ENCODE assay signal across 19 cellular contexts in the genomic region with DNA sequence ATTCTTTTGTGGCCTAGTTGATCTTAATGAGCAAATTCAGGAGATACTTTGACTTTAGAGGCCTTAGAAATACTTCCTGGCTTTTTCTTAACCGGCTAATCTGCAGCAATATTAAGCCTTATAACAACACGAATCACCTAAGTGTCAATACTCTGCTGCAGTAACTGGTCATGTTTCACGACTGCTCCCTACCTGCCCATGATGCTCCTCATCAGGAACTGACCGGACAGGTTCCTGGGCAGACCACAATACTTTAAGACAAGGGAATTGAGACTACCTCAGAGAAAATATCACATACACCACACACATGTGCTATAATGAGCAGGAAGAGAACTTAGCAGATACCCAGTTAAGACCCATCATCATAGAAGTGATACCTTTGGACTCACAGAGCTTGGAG.
DNase-seq lines count a peak whose midpoint lies in the region; ATAC-seq, FAIRE-seq and TF ChIP-seq lines count a peak whose summit lies in the region.
"Had no signal": no experiment of that assay in that cellular context is flagged by ENCODE, and none has a peak within 500 bp of the region (broad histone marks: within the 10 kb centered on the region; RNA-seq: fewer than 3 reads in every experiment).

No MANE protein-coding gene starts in this region.

- H3F3A ChIP-seq in PC-3 (ENCODE audit: low read length, unreplicated experiment) = peaks cover 8% of the 10 kb centered on the region

- CTCF ChIA-PET in PC-3 (lab: Charles Lee) = no interaction called here

- H3K79me2 ChIP-seq in PC-3 (ENCODE audit: low read length) = no peaks in the 10 kb centered on the region

- 0 out of 2 replicates have a peak, but pooled peaks have one; percentile 25 for TF ChIP-seq CTCF in PC-3 (conservative IDR thresholded peaks at IDR 0.05; ENCODE audit: low read depth, low read length)

- peak overlapping the region; percentile 8; the same call in 1 of the 2 replicates for H3K4me3 ChIP-seq in PC-3 (ENCODE audit: low read length)
- H3K4me3 ChIP-seq in aorta (ENCODE audit: low read length in 2 of 2) = no peak overlapping the region
- H3K4me3 ChIP-seq: GM23248, HAP-1 had no signal

- DNase-seq in DMS53 treated with DMSO at 0.1 percent for 48 hours (lab: John Stamatoyannopoulos, UW; ENCODE audit: unreplicated experiment) (peak; percentile 34), PC-3 (peak; percentile 96), epithelial cell of prostate (ENCODE audit: low read depth, low spot score) (peak; percentile 76), urothelium cell line (ENCODE audit: low spot score) (no peak), aorta (no peak), NCI-H526 treated with DMSO at 0.1 percent for 48 hours (lab: John Stamatoyannopoulos, UW) (no peak)
- no peak for DNase-seq in activated CD4-positive, CD25-positive, alpha-beta regulatory T cell treated with anti-CD3 and anti-CD28 coated beads, Interleukin-2, amount 50 U/mL, for 72 hours
- DNase-seq: GDM1, GM23248, Kasumi-1, NCI-H1105 treated with DMSO at 0.1 percent for 48 hours, NCI-H1694, NCI-H2081 treated with DMSO at 0.1 percent for 48 hours, NCI-H446 treated with DMSO at 0.1 percent for 48 hours, SHP77 treated with DMSO at 0.1 percent for 48 hours, SK-N-SH had no signal

- BruUV-seq in PC-3 (replicated peaks; lab: Mats Ljungman, UMichigan) = no TSS peak

- no peaks in the 10 kb centered on the region for H4K20me1 ChIP-seq in PC-3 (ENCODE audit: low read length)

- no peaks in the 10 kb centered on the region for H3K9me2 ChIP-seq in PC-3 (replicated peaks; ENCODE audit: low read length)
- H3K9me2 ChIP-seq: SK-N-SH had no signal

- H3K27me3 ChIP-seq in PC-3 (ENCODE audit: low read length) (no peaks in the 10 kb centered on the region), aorta (ENCODE audit: control insufficient read depth in 1 of 2, insufficient read depth in 2 of 2, low read length in 1 of 2) (no peaks in the 10 kb centered on the region)

- peak overlapping the region; percentile 86 for H3K27ac ChIP-seq in PC-3 (ENCODE audit: low read length)
- peak overlapping the region; percentile 65 for H3K27ac ChIP-seq in epithelial cell of prostate
- no peak overlapping the region for H3K27ac ChIP-seq in aorta (ENCODE audit: low read depth in 1 of 2, low read length in 2 of 2)
- H3K27ac ChIP-seq: C4-2B, GM23248, HL-60 had no signal

- peak; percentile 23 for FAIRE-seq in urothelium cell line (lab: Jason Lieb, UNC)

- H3K4me2 ChIP-seq in PC-3 (ENCODE audit: low read length) = peak overlapping the region; percentile 72

- H3K9ac ChIP-seq in PC-3 (ENCODE audit: low read length) = peak overlapping the region; percentile 39
- H3K9ac ChIP-seq: GM23248, SK-N-SH had no signal

- no peaks in the 10 kb centered on the region for H3K36me3 ChIP-seq in PC-3 (ENCODE audit: low read depth, low read length)
- no peaks in the 10 kb centered on the region for H3K36me3 ChIP-seq in aorta (ENCODE audit: control insufficient read depth in 1 of 2, insufficient read depth in 2 of 2, low read length in 1 of 2)
- H3K36me3 ChIP-seq: HAP-1 had no signal

- peak overlapping the region; percentile 17 for H2AFZ ChIP-seq in PC-3 (ENCODE audit: low read length)
- H2AFZ ChIP-seq: GM23248 had no signal

- H3K4me1 ChIP-seq in PC-3 (ENCODE audit: insufficient read depth, low read length) (peaks cover 67% of the 10 kb centered on the region), aorta (ENCODE audit: control insufficient read depth in 1 of 2, insufficient read depth in 2 of 2, low read length in 2 of 2) (peaks cover 0 to 8% of the 10 kb centered on the region in 2 donors)
- H3K4me1 ChIP-seq: HAP-1 had no signal

- H3K9me3 ChIP-seq in PC-3 (ENCODE audit: low read length) (no peaks in the 10 kb centered on the region), aorta (ENCODE audit: control insufficient read depth, low read length) (no peaks in the 10 kb centered on the region)
- H3K9me3 ChIP-seq: HAP-1, SK-N-SH had no signal

- intact Hi-C loops in PC-3 (cut with micrococcal nuclease) (no loop called here), aorta (cut with DNase I) (no loop called here)

- 96% methylated on average over 4 of the region's 4 CpGs for WGBS in aorta, 2 donors

- POLR2A ChIA-PET in PC-3 (lab: Charles Lee; ENCODE audit: unreplicated experiment) = interaction anchor here (0.7 kb wide), 1 partner anchor 50 kb away, joined by 5 read pairs; no protein-coding TSS in a partner anchor

- peak; percentile 56 for ATAC-seq in PC-3
- no peak for ATAC-seq in aorta (ENCODE audit: low FRiP score)

Comparison
In these comparisons a context has a peak if more than half of its experiments do, and no peak if none do; other contexts are left out.
1. DNase-seq: peak in DMS53 treated with DMSO at 0.1 percent for 48 hours (single experiment), PC-3 (single experiment) and epithelial cell of prostate (single experiment); none in urothelium cell line (single experiment), aorta (0 of 2), NCI-H526 treated with DMSO at 0.1 percent for 48 hours (single experiment) and activated CD4-positive, CD25-positive, alpha-beta regulatory T cell treated with anti-CD3 and anti-CD28 coated beads, Interleukin-2, amount 50 U/mL, for 72 hours (single experiment).
2. H3K27ac ChIP-seq: peak in PC-3 (single experiment) and epithelial cell of prostate (single experiment); none in aorta (0 of 2).